Comparison of ENCODE assay signal across 27 cellular contexts in the genomic region with DNA sequence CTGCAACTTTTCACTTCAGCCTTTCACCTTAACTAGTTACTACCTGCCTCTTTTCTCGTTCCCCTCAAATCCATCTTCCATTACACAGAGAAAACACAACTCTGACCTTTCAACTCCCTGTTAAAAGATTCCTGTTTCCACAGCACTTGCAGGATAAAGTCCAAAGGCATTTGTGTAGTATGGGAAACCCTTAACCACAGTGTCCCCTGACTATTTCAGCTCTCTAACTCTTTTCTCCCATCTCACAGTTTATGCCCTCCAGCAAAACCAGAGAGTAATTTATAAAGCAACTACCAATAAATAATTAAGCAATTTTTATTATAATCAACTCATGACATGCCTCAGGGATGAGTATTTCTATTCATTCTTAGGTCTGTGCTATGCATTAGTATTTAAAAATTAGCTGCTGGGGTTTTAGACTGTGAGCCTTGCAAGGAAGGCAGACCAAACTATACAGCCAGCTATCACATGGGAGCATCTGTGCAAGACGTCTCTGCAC. TPM values are rescaled to one million over a fixed set of nuclear protein-coding genes. Genes with fewer than 3 reads are reported as not detected.
DNase-seq lines count a peak whose midpoint lies in the region; ATAC-seq and TF ChIP-seq lines count a peak whose summit lies in the region.
"Had no signal": no experiment of that assay in that cellular context is flagged by ENCODE, and none has a peak within 500 bp of the region (broad histone marks: within the 10 kb centered on the region; RNA-seq: fewer than 3 reads in every experiment).

No MANE protein-coding gene starts in this region.

- H4K20me1 ChIP-seq in SK-N-SH (ENCODE audit: insufficient read depth), result no peaks in the 10 kb centered on the region

- ATAC-seq in SK-N-SH treated with all-trans-retinoic acid at 6 μM for 48 hours, result no peak
- ATAC-seq in HG02973 (IDR thresholded peaks at IDR 0.05; ENCODE audit: unreplicated experiment), result no peak
- no peak for ATAC-seq in activated CD4-positive, alpha-beta T cell treated with anti-CD3 and anti-CD28 coated beads for 36 hours
- ATAC-seq: activated T-cell treated with anti-CD3 and anti-CD28 coated beads, Interleukin-2, amount 50 U/mL, for 4 hours; gastroesophageal sphincter; Panc1 had no signal

- H3K27me3 Mint-ChIP-seq in activated CD4-positive, alpha-beta T cell treated with anti-CD3 and anti-CD28 coated beads for 36 hours, result peaks cover 8% of the 10 kb centered on the region

- H3F3A ChIP-seq in SK-N-SH (replicated peaks; ENCODE audit: insufficient read depth), result peaks cover 6% of the 10 kb centered on the region

- no peaks in the 10 kb centered on the region for H3K36me3 Mint-ChIP-seq in activated CD4-positive, alpha-beta T cell treated with anti-CD3 and anti-CD28 coated beads for 36 hours (ENCODE audit: low read depth)

- no peaks in the 10 kb centered on the region for H3K79me2 ChIP-seq in SK-N-SH (ENCODE audit: insufficient read depth)

- H3K9me3 ChIP-seq in SK-N-SH, result peaks cover 8% of the 10 kb centered on the region; the same call in 1 of the 2 replicates
- H3K9me3 ChIP-seq: breast epithelium, esophagus squamous epithelium, gastroesophageal sphincter, neutrophil, upper lobe of left lung had no signal

- no peak for TF ChIP-seq CTCF in SK-N-SH (IDR thresholded peaks at IDR 0.05)

- H3K27ac Mint-ChIP-seq in activated CD4-positive, alpha-beta T cell treated with anti-CD3 and anti-CD28 coated beads for 36 hours, result no peak overlapping the region
- H3K27ac Mint-ChIP-seq: B cell; T-helper 1 cell treated with Interleukin-12 subunit alpha and Interleukin-12 subunit beta and Interleukin-4 antibody, amounts not matched to agents 30 μg/mL and 1 μg/mL, for 36 hours had no signal

- no peaks in the 10 kb centered on the region for H3K9me3 Mint-ChIP-seq in activated CD4-positive, alpha-beta T cell treated with anti-CD3 and anti-CD28 coated beads for 36 hours (ENCODE audit: low read depth)
- H3K9me3 Mint-ChIP-seq: activated T-cell treated with anti-CD3 and anti-CD28 coated beads, Interleukin-2, amount 50 U/mL, for 4 hours; T-helper 1 cell treated with Interleukin-12 subunit alpha and Interleukin-12 subunit beta and Interleukin-4 antibody, amounts not matched to agents 30 μg/mL and 1 μg/mL, for 36 hours had no signal

- no peaks in the 10 kb centered on the region for H3K27me3 ChIP-seq in SK-N-SH (ENCODE audit: insufficient read depth)
- H3K27me3 ChIP-seq: breast epithelium, esophagus squamous epithelium, gastroesophageal sphincter, upper lobe of left lung had no signal

- WGBS in SK-N-SH (ENCODE audit: low lambda C conversion rate), result 58% methylated on average over 2 of the region's 2 CpGs

- H3K36me3 ChIP-seq in SK-N-SH (replicated peaks in 1 of 2; ENCODE audit: control insufficient read depth in 1 of 2, insufficient read depth in 2 of 2, low read length in 1 of 2), result peaks cover 0 to 5% of the 10 kb centered on the region in 2 experiments
- H3K36me3 ChIP-seq: breast epithelium, esophagus squamous epithelium, gastroesophageal sphincter, neutrophil, upper lobe of left lung had no signal

- no peaks in the 10 kb centered on the region for H3K4me1 Mint-ChIP-seq in activated CD4-positive, alpha-beta T cell treated with anti-CD3 and anti-CD28 coated beads for 36 hours
- H3K4me1 Mint-ChIP-seq: B cell had no signal

- H3K4me2 ChIP-seq in SK-N-SH, result no peak overlapping the region

- H3K4me1 ChIP-seq in SK-N-SH (ENCODE audit: control insufficient read depth in 1 of 2, insufficient read depth in 2 of 2, low read depth in 1 of 2, low read length in 1 of 2), result peaks cover 3 to 8% of the 10 kb centered on the region in 2 experiments; a peak in 3 of 4 replicates
- H3K4me1 ChIP-seq: breast epithelium, esophagus squamous epithelium, gastroesophageal sphincter had no signal

- H3K9ac ChIP-seq in SK-N-SH, result no peak overlapping the region

- in situ Hi-C loops in SK-MEL-5 (cut with HindIII; ENCODE audit: low pct_unique_long_range_greater_than_20kb, low sequenced_read_pairs), result loop anchor here (10.0 to 25.0 kb wide), 3 partner anchors 158 to 1242 kb away; no protein-coding TSS in a partner anchor

- H2AFZ ChIP-seq in SK-N-SH (ENCODE audit: low read depth), result peak overlapping the region; percentile 31; the same call in 1 of the 2 replicates

- no peak overlapping the region for H3K4me3 ChIP-seq in SK-N-SH (ENCODE audit: low read depth in 2 of 2, low read length in 1 of 2)
- H3K4me3 ChIP-seq: breast epithelium, coronary artery, esophagus squamous epithelium, gastroesophageal sphincter, upper lobe of left lung had no signal

- no peak for TF ChIP-seq RAD21 in SK-N-SH (IDR thresholded peaks at IDR 0.05; ENCODE audit: low read length)

- POLR2A ChIA-PET in SK-N-SH (lab: Yijun Ruan, JAX), result no interaction called here
- POLR2A ChIA-PET in activated CD4-positive, alpha-beta T cell treated with anti-CD3 and anti-CD28 coated beads for 36 hours (lab: Charles Lee), result no interaction called here

- TF ChIP-seq EP300 in SK-N-SH (IDR thresholded peaks at IDR 0.05; ENCODE audit: borderline replicate concordance in 1 of 2, low read depth in 1 of 2, low read length in 1 of 2), result no peak

- H3K9me2 ChIP-seq in SK-N-SH, result no peaks in the 10 kb centered on the region

- CTCF ChIA-PET in SK-N-SH (lab: Yijun Ruan, JAX), result interaction anchor here (0.6 to 17.2 kb wide), 7 partner anchors 8 to 1031 kb away, joined by 3 to 344 read pairs (median 28); a partner anchor contains a TSS
- CTCF ChIA-PET in activated CD4-positive, alpha-beta T cell treated with anti-CD3 and anti-CD28 coated beads for 36 hours (lab: Charles Lee), result interaction anchor here (0.6 to 3.1 kb wide), 4 partner anchors 10 to 801 kb away, joined by 3 to 22 read pairs (median 3); no protein-coding TSS in a partner anchor

- no peak overlapping the region for H3K4me3 Mint-ChIP-seq in activated CD4-positive, alpha-beta T cell treated with anti-CD3 and anti-CD28 coated beads for 36 hours
- H3K4me3 Mint-ChIP-seq: activated T-cell treated with anti-CD3 and anti-CD28 coated beads, Interleukin-2, amount 50 U/mL, for 4 hours; B cell; T-helper 1 cell treated with Interleukin-12 subunit alpha and Interleukin-12 subunit beta and Interleukin-4 antibody, amounts not matched to agents 30 μg/mL and 1 μg/mL, for 36 hours had no signal

- intact Hi-C loops in activated CD4-positive, alpha-beta T cell treated with anti-CD3 and anti-CD28 coated beads for 36 hours (cut with DNase I, micrococcal nuclease), result loop anchor here (5.0 to 10.0 kb wide), 2 partner anchors 752 to 799 kb away; no protein-coding TSS in a partner anchor

- DNase-seq in SK-N-SH (no peak), SK-MEL-5 (ENCODE audit: low read depth, low spot score) (peak; percentile 56), left kidney (ENCODE audit: low read depth, low spot score) (peak; percentile 64), DMS 273 treated with DMSO at 0.1 percent for 48 hours (lab: John Stamatoyannopoulos, UW) (no peak), occipital lobe (lab: John Stamatoyannopoulos, UW) (no peak)
- DNase-seq in activated CD4-positive, alpha-beta T cell treated with anti-CD3 and anti-CD28 coated beads for 36 hours, result no peak
- DNase-seq: activated CD4-positive, alpha-beta T cell treated with anti-CD3 and anti-CD28 coated beads for 4 hours; activated naive CD4-positive, alpha-beta T cell; activated T-cell treated with anti-CD3 and anti-CD28 coated beads, Interleukin-2, amount 50 U/mL, for 4 hours; DMS79; esophagus squamous epithelium; GOT3; Kasumi-1; mammary epithelial cell; NCI-H345; NK-92 treated with Interleukin-12 subunit alpha and Interleukin-12 subunit beta, amount 100 ng/mL, for 24 hours; SHP77 treated with DMSO at 0.1 percent for 48 hours; upper lobe of left lung had no signal

- no peak overlapping the region for H3K27ac ChIP-seq in SK-N-SH (ENCODE audit: low read depth in 2 of 2, low read length in 1 of 2)
- H3K27ac ChIP-seq: breast epithelium, coronary artery, esophagus squamous epithelium, gastroesophageal sphincter, neutrophil, upper lobe of left lung had no signal

TF ChIP-seq in SK-N-SH, 30 proteins besides CTCF, POLR2A, EP300 and RAD21 (continues in another document):
- TF ChIP-seq, protein P1, sequence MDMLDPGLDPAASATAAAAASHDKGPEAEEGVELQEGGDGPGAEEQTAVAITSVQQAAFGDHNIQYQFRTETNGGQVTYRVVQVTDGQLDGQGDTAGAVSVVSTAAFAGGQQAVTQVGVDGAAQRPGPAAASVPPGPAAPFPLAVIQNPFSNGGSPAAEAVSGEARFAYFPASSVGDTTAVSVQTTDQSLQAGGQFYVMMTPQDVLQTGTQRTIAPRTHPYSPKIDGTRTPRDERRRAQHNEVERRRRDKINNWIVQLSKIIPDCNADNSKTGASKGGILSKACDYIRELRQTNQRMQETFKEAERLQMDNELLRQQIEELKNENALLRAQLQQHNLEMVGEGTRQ (IDR thresholded peaks at IDR 0.05; ENCODE audit: borderline replicate concordance, low read depth, low read length), result no peak
- TF ChIP-seq JUND (IDR thresholded peaks at IDR 0.05), result no peak

TF ChIP-seq in SK-N-SH treated with all-trans-retinoic acid at 6 μM for 48 hours, 23 proteins besides CTCF, POLR2A, EP300 and RAD21 (continues in another document):
- TF ChIP-seq, protein P2, sequence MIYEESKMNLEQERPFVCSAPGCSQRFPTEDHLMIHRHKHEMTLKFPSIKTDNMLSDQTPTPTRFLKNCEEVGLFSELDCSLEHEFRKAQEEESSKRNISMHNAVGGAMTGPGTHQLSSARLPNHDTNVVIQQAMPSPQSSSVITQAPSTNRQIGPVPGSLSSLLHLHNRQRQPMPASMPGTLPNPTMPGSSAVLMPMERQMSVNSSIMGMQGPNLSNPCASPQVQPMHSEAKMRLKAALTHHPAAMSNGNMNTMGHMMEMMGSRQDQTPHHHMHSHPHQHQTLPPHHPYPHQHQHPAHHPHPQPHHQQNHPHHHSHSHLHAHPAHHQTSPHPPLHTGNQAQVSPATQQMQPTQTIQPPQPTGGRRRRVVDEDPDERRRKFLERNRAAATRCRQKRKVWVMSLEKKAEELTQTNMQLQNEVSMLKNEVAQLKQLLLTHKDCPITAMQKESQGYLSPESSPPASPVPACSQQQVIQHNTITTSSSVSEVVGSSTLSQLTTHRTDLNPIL (CRISPR knock-in tag; IDR thresholded peaks at IDR 0.05; ENCODE audit: low read depth), result no peak
- no peak for TF ChIP-seq ZC3H10 (CRISPR knock-in tag; IDR thresholded peaks at IDR 0.05)
- TF ChIP-seq ZFP30 (CRISPR knock-in tag; IDR thresholded peaks at IDR 0.05), result no peak

RNA-seq across cellular contexts. Expression of a gene that starts 51.0 kb away (rescaled TPM):
- polyA plus RNA-seq in SK-N-SH (2012; rRNA removed), result 4.5 and 11.4 TPM in 2 replicates
- polyA plus RNA-seq in SK-N-SH (2012; cell fraction: cytosol; rRNA removed), result 6.5 and 7.3 TPM in 2 replicates
- polyA plus RNA-seq in SK-N-SH (2012; cell fraction: nucleus; rRNA removed), result 13.4 and 14.1 TPM in 2 replicates
- total RNA-seq in SK-MEL-5 (2014; rRNA removed; shearing (Covaris generic)), result 0.05 TPM in 2 replicates
- 0.02 TPM in 1 of 2 replicates, not detected in the other for polyA plus RNA-seq in SK-MEL-5 (2015; cell fraction: cytosol; rRNA removed)
- polyA plus RNA-seq in SK-MEL-5 (2015; cell fraction: nucleus; rRNA removed), result not detected in 2 replicates
- 124 TPM for total RNA-seq in occipital lobe
- under 1 TPM; 0.11 to 0.19 TPM for total RNA-seq in activated CD4-positive, alpha-beta T cell treated with anti-CD3 and anti-CD28 coated beads for 36 hours

Comparison
In these comparisons a context has a peak if more than half of its experiments do, and no peak if none do; other contexts are left out.
1. DNase-seq: peak in SK-MEL-5 (single experiment) and left kidney (single experiment); none in SK-N-SH (single experiment), DMS 273 treated with DMSO at 0.1 percent for 48 hours (single experiment), occipital lobe (single experiment) and activated CD4-positive, alpha-beta T cell treated with anti-CD3 and anti-CD28 coated beads for 36 hours (single experiment).
2. RNA of a gene that starts 51.0 kb away (total RNA-seq): 124 TPM in occipital lobe (single experiment); 0.11 to 0.19 TPM in activated CD4-positive, alpha-beta T cell treated with anti-CD3 and anti-CD28 coated beads for 36 hours and 0.05 TPM in SK-MEL-5; every median in the first group is over 100 times any median in the second.